In the genomic region with DNA sequence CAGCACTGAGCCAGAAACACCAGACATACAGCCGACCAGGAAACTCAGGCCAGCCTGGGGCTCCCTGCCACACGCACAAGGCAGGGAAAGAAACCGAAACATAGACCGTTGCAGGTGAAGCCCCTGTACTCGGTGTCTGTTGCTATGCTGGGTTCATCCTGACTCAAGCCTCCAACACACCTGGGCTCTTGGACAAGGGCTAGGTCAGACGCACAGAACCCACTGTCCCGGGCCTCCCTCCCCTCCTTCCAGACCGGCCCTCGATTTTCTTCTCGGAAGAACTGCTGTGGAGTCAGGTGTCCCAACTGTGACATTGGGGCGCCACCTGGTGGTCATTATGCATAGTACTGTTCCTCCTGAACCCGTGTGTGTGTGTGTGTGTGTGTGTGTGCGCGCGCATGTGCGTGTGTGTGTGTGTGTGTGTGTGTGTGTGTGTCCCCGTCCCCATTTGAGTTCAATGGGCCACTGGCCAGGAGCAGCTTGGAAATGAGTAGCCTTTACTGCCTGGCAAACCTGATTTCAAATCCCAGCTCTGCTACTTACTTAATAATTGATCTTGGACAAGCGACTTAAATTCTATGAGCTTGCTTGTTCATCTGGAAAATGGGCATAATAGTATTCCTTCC, we compare ENCODE assay signal across 8 cellular contexts. TPM values are rescaled to one million over a fixed set of nuclear protein-coding genes. Genes with fewer than 3 reads are reported as not detected.
DNase-seq lines count a peak whose midpoint lies in the region; ATAC-seq and TF ChIP-seq lines count a peak whose summit lies in the region.

No MANE protein-coding gene starts in this region.

- H3K36me3 ChIP-seq in PC-9 (ENCODE audit: low read depth), result no peaks in the 10 kb centered on the region

- H3K4me2 ChIP-seq in PC-9, result peak overlapping the region; percentile 49

- peaks cover 4% of the 10 kb centered on the region; the same call in 1 of the 2 replicates for H3F3A ChIP-seq in PC-9 (ENCODE audit: insufficient read depth, low read depth)

- DNase-seq in AG09319 (ENCODE audit: extremely low read depth, low read depth) (peak; percentile 79), PC-9 (peak; percentile 70 to 78), fibroblast of mammary gland (ENCODE audit: low read depth) (peak; percentile 87), neural crest cell (ENCODE audit: low read depth, low spot score) (peak; percentile 84)
- DNase-seq in activated T-cell treated with anti-CD3 and anti-CD28 coated beads, Interleukin-2, amount 50 U/mL, for 24 hours, result peak; percentile 81
- peak; percentile 62 for DNase-seq in stimulated activated naive CD4-positive, alpha-beta T cell treated with Interleukin-2 at 50 U/mL for 16 hours (lab: John Stamatoyannopoulos, UW)

- POLR2A ChIA-PET in PC-9 (lab: Charles Lee; ENCODE audit: unreplicated experiment), result interaction anchor here (0.5 kb wide), 1 partner anchor 428 kb away, joined by 4 read pairs; no protein-coding TSS in a partner anchor

- CTCF ChIA-PET in PC-9 (lab: Charles Lee), result interaction anchor here (0.6 to 1.3 kb wide), 8 partner anchors 108 to 1043 kb away, joined by 3 to 9 read pairs (median 4); no protein-coding TSS in a partner anchor

- no peaks in the 10 kb centered on the region for H3K9me3 Mint-ChIP-seq in activated T-cell treated with anti-CD3 and anti-CD28 coated beads, Interleukin-2, amount 50 U/mL, for 24 hours
- no peaks in the 10 kb centered on the region for H3K9me3 Mint-ChIP-seq in neural crest cell

- TF ChIP-seq RAD21 in Ishikawa (IDR thresholded peaks at IDR 0.05; ENCODE audit: low read depth), result peak; percentile 90

- H3K4me1 Mint-ChIP-seq in activated T-cell treated with anti-CD3 and anti-CD28 coated beads, Interleukin-2, amount 50 U/mL, for 24 hours (ENCODE audit: low read depth), result peaks cover 4% of the 10 kb centered on the region
- no peaks in the 10 kb centered on the region for H3K4me1 Mint-ChIP-seq in neural crest cell

- intact Hi-C loops in PC-9 (cut with micrococcal nuclease; ENCODE audit: unreplicated experiment), result loop anchor here (1.0 to 5.0 kb wide), 9 partner anchors 218 to 1273 kb away; no protein-coding TSS in a partner anchor

- no peak overlapping the region for H2AFZ ChIP-seq in PC-9

- H3K36me3 Mint-ChIP-seq in activated T-cell treated with anti-CD3 and anti-CD28 coated beads, Interleukin-2, amount 50 U/mL, for 24 hours (ENCODE audit: low read depth), result no peaks in the 10 kb centered on the region
- H3K36me3 Mint-ChIP-seq in neural crest cell (ENCODE audit: low read depth), result no peaks in the 10 kb centered on the region

- peak; percentile 67 for ATAC-seq in GM19025 (IDR thresholded peaks at IDR 0.05; ENCODE audit: low read depth, unreplicated experiment)

- peak overlapping the region; percentile 70 for H3K4me3 Mint-ChIP-seq in activated T-cell treated with anti-CD3 and anti-CD28 coated beads, Interleukin-2, amount 50 U/mL, for 24 hours
- peak overlapping the region; percentile 6 for H3K4me3 Mint-ChIP-seq in neural crest cell

- H3K27me3 Mint-ChIP-seq in activated T-cell treated with anti-CD3 and anti-CD28 coated beads, Interleukin-2, amount 50 U/mL, for 24 hours, result peaks cover 28% of the 10 kb centered on the region
- H3K27me3 Mint-ChIP-seq in neural crest cell (ENCODE audit: low read depth), result peaks cover 42% of the 10 kb centered on the region

- TF ChIP-seq EP300 in Ishikawa (IDR thresholded peaks at IDR 0.05; ENCODE audit: borderline replicate concordance), result no peak

- no peak overlapping the region for H3K27ac Mint-ChIP-seq in activated T-cell treated with anti-CD3 and anti-CD28 coated beads, Interleukin-2, amount 50 U/mL, for 24 hours
- no peak overlapping the region for H3K27ac Mint-ChIP-seq in neural crest cell (ENCODE audit: unreplicated experiment)

- peak; percentile 61 for TF ChIP-seq CTCF in AG09319 (IDR thresholded peaks at IDR 0.05; ENCODE audit: low read depth, low read length)
- TF ChIP-seq CTCF in PC-9 (conservative IDR thresholded peaks at IDR 0.05), result peak; percentile 87
- peak; percentile 63 for TF ChIP-seq CTCF in fibroblast of mammary gland (conservative IDR thresholded peaks at IDR 0.05; ENCODE audit: control insufficient read depth, insufficient read depth, low read depth, low read length)
- TF ChIP-seq CTCF in neural crest cell (conservative IDR thresholded peaks at IDR 0.05), result peak; percentile 67

- H3K27me3 ChIP-seq in PC-9 (ENCODE audit: insufficient read depth, low read depth), result 0 out of 2 replicates have a peak, but pooled peaks cover 6% of the 10 kb centered on the region

- H3K79me2 ChIP-seq in PC-9 (ENCODE audit: low read depth), result no peaks in the 10 kb centered on the region

- H4K20me1 ChIP-seq in PC-9 (ENCODE audit: insufficient read depth), result no peaks in the 10 kb centered on the region; the same call in 1 of the 2 replicates

- H3K4me3 ChIP-seq in PC-9 (no peak overlapping the region), fibroblast of mammary gland (ENCODE audit: control insufficient read depth, low read depth, low read length) (no peak overlapping the region)

- H3K9me3 ChIP-seq in PC-9 (ENCODE audit: insufficient read depth, low read depth), result no peaks in the 10 kb centered on the region

- no TSS peak for BruUV-seq in PC-9 (replicated peaks; lab: Mats Ljungman, UMichigan)

- H3K4me1 ChIP-seq in PC-9 (replicated peaks; ENCODE audit: insufficient read depth), result no peaks in the 10 kb centered on the region

- no peak overlapping the region for H3K27ac ChIP-seq in PC-9

- no peaks in the 10 kb centered on the region for H3K9me2 ChIP-seq in PC-9 (ENCODE audit: insufficient read depth)

TF ChIP-seq in Ishikawa, 13 proteins besides CTCF, POLR2A, EP300 and RAD21:
- no peak for TF ChIP-seq ZBTB7A (IDR thresholded peaks at IDR 0.05; ENCODE audit: low read depth)
- TF ChIP-seq EGR1 (IDR thresholded peaks at IDR 0.05), result no peak
- TF ChIP-seq TCF12 (IDR thresholded peaks at IDR 0.05; ENCODE audit: low read depth), result no peak
- no peak for TF ChIP-seq MAX (IDR thresholded peaks at IDR 0.05)
- no peak for TF ChIP-seq YY1 (IDR thresholded peaks at IDR 0.05; ENCODE audit: low read depth)
- no peak for TF ChIP-seq NFIC (IDR thresholded peaks at IDR 0.05)
- TF ChIP-seq TAF1 (IDR thresholded peaks at IDR 0.05; ENCODE audit: low read depth), result no peak
- TF ChIP-seq USF1 (IDR thresholded peaks at IDR 0.05), result no peak
TF ChIP-seq in Ishikawa: peak in this region for 0.

RNA-seq across cellular contexts. Expression of gene GLI2, which starts 55.4 kb away (rescaled TPM):
- 11.6 and 14.6 TPM in 2 replicates for total RNA-seq in PC-9 (2021)
- 48.8 and 49.1 TPM in 2 replicates for total RNA-seq in neural crest cell
